Comparison of ENCODE assay signal across 18 cellular contexts in the genomic region with DNA sequence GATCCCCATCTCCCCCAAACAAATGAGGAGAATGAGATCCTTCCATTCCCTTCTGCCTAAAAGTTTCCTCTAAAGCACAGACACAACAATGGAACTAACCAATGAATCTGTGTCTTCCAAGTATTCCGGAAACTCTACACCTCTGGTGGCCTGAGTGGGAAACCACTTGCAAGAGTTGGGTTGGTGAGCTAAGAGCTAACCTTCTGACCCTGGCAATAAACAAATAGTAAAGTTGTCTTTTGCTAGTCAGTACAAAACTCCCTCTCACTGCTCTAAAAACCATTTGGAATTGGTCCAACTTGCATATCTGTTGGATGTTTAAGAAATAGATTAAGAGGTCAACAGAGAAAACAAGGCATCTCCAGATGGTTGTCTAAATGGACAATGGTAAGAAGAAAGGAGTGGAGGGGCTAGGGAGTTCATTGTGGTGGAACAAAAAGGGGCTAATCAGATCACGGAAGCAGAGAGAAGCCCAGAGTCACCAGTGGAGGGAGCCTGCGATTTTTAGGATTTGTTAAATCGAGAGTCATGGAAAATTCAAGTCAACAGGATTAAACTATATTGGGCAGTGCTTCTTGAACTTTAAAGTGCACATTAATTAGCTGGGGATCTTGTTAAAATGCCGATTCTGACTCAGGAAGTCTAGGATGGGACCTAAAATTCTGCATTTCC.
DNase-seq lines count a peak whose midpoint lies in the region; ATAC-seq, FAIRE-seq and TF ChIP-seq lines count a peak whose summit lies in the region.
"Had no signal": no experiment of that assay in that cellular context is flagged by ENCODE, and none has a peak within 500 bp of the region (broad histone marks: within the 10 kb centered on the region; RNA-seq: fewer than 3 reads in every experiment).

No MANE protein-coding gene starts in this region.

- peak; percentile 23; the same call in 1 of the 2 replicates for TF ChIP-seq CTCF in LNCAP (IDR thresholded peaks at IDR 0.05)
- peak in 2 of 3 experiments; percentile 15 to 51; a peak in 2 of 4 replicates for TF ChIP-seq CTCF in H1 (IDR thresholded peaks at IDR 0.05; ENCODE audit: control extremely low read depth in 1 of 3, insufficient read depth in 1 of 3, low read depth in 1 of 3, low read length in 3 of 3)
- no peak for TF ChIP-seq CTCF in nephron progenitor cell (IDR thresholded peaks at IDR 0.05)

- H3K9me3 Mint-ChIP-seq in nephron progenitor cell = peaks cover 4% of the 10 kb centered on the region
- no peaks in the 10 kb centered on the region for H3K9me3 Mint-ChIP-seq in activated naive CD4-positive, alpha-beta T cell treated with anti-CD3 and anti-CD28 coated beads, Interleukin-2, amount 50 U/mL, for 72 hours
- H3K9me3 Mint-ChIP-seq: CD4-positive, alpha-beta T cell; naive B cell; T-cell had no signal

- H3K4me3 Mint-ChIP-seq in nephron progenitor cell = peak overlapping the region; percentile 23
- H3K4me3 Mint-ChIP-seq: CD4-positive, alpha-beta T cell; T-cell had no signal

- no peak overlapping the region for H3K27ac Mint-ChIP-seq in nephron progenitor cell
- H3K27ac Mint-ChIP-seq in activated naive CD4-positive, alpha-beta T cell treated with anti-CD3 and anti-CD28 coated beads, Interleukin-2, amount 50 U/mL, for 72 hours = peak overlapping the region in 1 of 2 donors; percentile 17
- H3K27ac Mint-ChIP-seq: CD4-positive, alpha-beta T cell; naive B cell; T-cell had no signal

- H3K18ac ChIP-seq in H1 (ENCODE audit: extremely low read depth, low read length) = peak overlapping the region; percentile 71; the same call in 1 of the 2 replicates

- in situ Hi-C loops in GM23248 (cut with MboI) = no loop called here

- TF ChIP-seq POLR2A in H1 (IDR thresholded peaks at IDR 0.05; ENCODE audit: control extremely low read depth in 1 of 2, low read depth in 2 of 2, low read length in 2 of 2) = no peak

- no peak overlapping the region for H3K4ac ChIP-seq in H1 (replicated peaks; ENCODE audit: insufficient read length, low read depth, low read length)

- H3F3A ChIP-seq in GM23248 (ENCODE audit: insufficient read depth) = no peaks in the 10 kb centered on the region

- H3K9ac ChIP-seq in GM23248 (no peak overlapping the region), H1 (replicated peaks in 1 of 4; ENCODE audit: extremely low read depth in 1 of 4, low read depth in 3 of 4, low read length in 3 of 4) (no peak overlapping the region)

- H3K56ac ChIP-seq in H1 (replicated peaks; ENCODE audit: insufficient read length, low read depth, low read length) = no peak overlapping the region

- H2BK15ac ChIP-seq in H1 (ENCODE audit: low read length) = no peak overlapping the region

- H2AK5ac ChIP-seq in H1 (ENCODE audit: low read depth, low read length) = no peak overlapping the region

- no peaks in the 10 kb centered on the region for H3K9me3 ChIP-seq in GM23248 (ENCODE audit: low read depth)
- H3K9me3 ChIP-seq in H1 (ENCODE audit: insufficient read depth in 2 of 2, low read depth in 1 of 2, low read length in 1 of 2) = no peaks in the 10 kb centered on the region
- H3K9me3 ChIP-seq: left lung, MG63, thyroid gland had no signal

- H3K27me3 ChIP-seq in GM23248 (replicated peaks; ENCODE audit: insufficient read depth) (no peaks in the 10 kb centered on the region), H1 (replicated peaks in 1 of 4; ENCODE audit: control insufficient read depth in 3 of 4, extremely low read depth in 1 of 4, insufficient read depth in 3 of 4, low read length in 3 of 4) (no peaks in the 10 kb centered on the region)
- H3K27me3 ChIP-seq: left lung, MG63, thyroid gland had no signal

- H2BK12ac ChIP-seq in H1 (ENCODE audit: low read depth, low read length) = 0 out of 2 replicates have a peak overlapping the region, but pooled peaks have one; percentile 5

- peak; percentile 48 for FAIRE-seq in H1 (lab: Jason Lieb, UNC)
- FAIRE-seq: GM12891 had no signal

- H3K79me2 ChIP-seq in GM23248 (ENCODE audit: insufficient read depth) = no peaks in the 10 kb centered on the region
- H3K79me2 ChIP-seq in H1 (ENCODE audit: control insufficient read depth in 1 of 2, insufficient read depth in 2 of 2, low read length in 2 of 2) = no peaks in the 10 kb centered on the region

- H4K5ac ChIP-seq in H1 (ENCODE audit: insufficient read length, low read depth, low read length) = no peak overlapping the region

- ATAC-seq in HG02938 (IDR thresholded peaks at IDR 0.05; ENCODE audit: unreplicated experiment) = no peak
- no peak for ATAC-seq in activated naive CD4-positive, alpha-beta T cell treated with anti-CD3 and anti-CD28 coated beads, Interleukin-2, amount 50 U/mL, for 72 hours
- ATAC-seq: activated CD4-positive, CD25-positive, alpha-beta regulatory T cell treated with anti-CD3 and anti-CD28 coated beads, Interleukin-2, amount 50 U/mL, for 24 hours; left lung; T-cell had no signal

- H3K79me1 ChIP-seq in H1 (ENCODE audit: low read depth, low read length) = no peaks in the 10 kb centered on the region

- H3K27ac ChIP-seq in GM23248 (no peak overlapping the region), H1 (ENCODE audit: low read depth, low read length) (no peak overlapping the region)
- H3K27ac ChIP-seq: left lung, thyroid gland had no signal

- 76 to 80% methylated on average over 5 of the region's 5 CpGs for WGBS in GM23248 (ENCODE audit: low coverage in 1 of 2, low lambda C conversion rate in 2 of 2, missing lambda C conversion rate in 2 of 2), 2 experiments
- 82% methylated on average over 5 of the region's 5 CpGs; no CpG with 5 or more reads in 1 of the 2 experiments for WGBS in H1 (ENCODE audit: extremely low coverage in 1 of 2, insufficient coverage in 1 of 2, insufficient read length in 1 of 2, insufficient replicate concordance in 2 of 2, low coverage in 1 of 2, low lambda C conversion rate in 2 of 2, missing lambda C conversion rate in 1 of 2), 2 experiments

- no peak overlapping the region for H3K23ac ChIP-seq in H1 (ENCODE audit: insufficient read length)

- H3K4me2 ChIP-seq in GM23248 (ENCODE audit: unreplicated experiment) (no peak overlapping the region), H1 (ENCODE audit: insufficient read depth in 1 of 2, low read depth in 2 of 2, low read length in 2 of 2) (no peak overlapping the region)

- CTCF ChIA-PET in H1 (lab: Charles Lee; ENCODE audit: partially characterized antibody) = interaction anchor here (0.6 to 2.5 kb wide), 17 partner anchors 10 to 239 kb away, joined by 3 to 9 read pairs (median 3); no protein-coding TSS in a partner anchor

- no peak overlapping the region for H3K14ac ChIP-seq in H1 (ENCODE audit: insufficient read length)

- peaks cover 4% of the 10 kb centered on the region for H3K36me3 Mint-ChIP-seq in nephron progenitor cell (ENCODE audit: low read depth)
- no peaks in the 10 kb centered on the region for H3K36me3 Mint-ChIP-seq in activated naive CD4-positive, alpha-beta T cell treated with anti-CD3 and anti-CD28 coated beads, Interleukin-2, amount 50 U/mL, for 72 hours
- H3K36me3 Mint-ChIP-seq: naive B cell, T-cell had no signal

- H2AFZ ChIP-seq in GM23248 = no peak overlapping the region
- H2AFZ ChIP-seq in H1 (ENCODE audit: low read length) = no peak overlapping the region

- peaks cover 41% of the 10 kb centered on the region for H3K4me1 Mint-ChIP-seq in nephron progenitor cell
- H3K4me1 Mint-ChIP-seq: T-cell had no signal

- H4K20me1 ChIP-seq in GM23248 (ENCODE audit: insufficient read depth) (no peaks in the 10 kb centered on the region), H1 (replicated peaks in 1 of 2; ENCODE audit: control insufficient read depth in 1 of 2, insufficient read depth in 2 of 2, low read length in 2 of 2) (no peaks in the 10 kb centered on the region)

- DNase-seq in GM23248 = peak; percentile 22
- DNase-seq in H1 (ENCODE audit: low read depth in 1 of 2, low spot score in 2 of 2) = no peak
- no peak for DNase-seq in nephron progenitor cell
- no peak for DNase-seq in NCI-H345 treated with DMSO at 0.1 percent for 48 hours (lab: John Stamatoyannopoulos, UW; ENCODE audit: unreplicated experiment)
- no peak for DNase-seq in activated naive CD4-positive, alpha-beta T cell treated with anti-CD3 and anti-CD28 coated beads, Interleukin-2, amount 50 U/mL, for 72 hours (ENCODE audit: low spot score in 2 of 2)
- DNase-seq: activated T-cell treated with anti-CD3 and anti-CD28 coated beads for 4 hours; CD4-positive, alpha-beta T cell; hippocampal formation; left lung; naive B cell; stimulated activated CD8-positive, alpha-beta memory T cell treated with anti-CD3 and anti-CD28 coated beads, Interleukin-4, amount 100 ng/mL, for 48 hours; T-cell; thyroid gland had no signal

- H4K91ac ChIP-seq in H1 (replicated peaks; ENCODE audit: insufficient read length, low read length) = no peak overlapping the region

- H3K23me2 ChIP-seq in H1 (ENCODE audit: low read depth, low read length) = no peaks in the 10 kb centered on the region

- POLR2A ChIA-PET in H1 (lab: Charles Lee; ENCODE audit: partially characterized antibody) = interaction anchor here (0.6 to 1.0 kb wide), 2 partner anchors 14 to 18 kb away, joined by 3 read pairs; no protein-coding TSS in a partner anchor

- peaks cover 5% of the 10 kb centered on the region; the same call in 1 of the 2 replicates for H3K4me1 ChIP-seq in GM23248 (ENCODE audit: insufficient read depth)
- H3K4me1 ChIP-seq in H1 (replicated peaks in 1 of 4; ENCODE audit: control insufficient read depth in 3 of 4, insufficient read depth in 4 of 4, low read length in 3 of 4) = peaks cover 0 to 14% (median 10%) of the 10 kb centered on the region in 4 experiments
- H3K4me1 ChIP-seq: left lung, thyroid gland had no signal

- H4K8ac ChIP-seq in H1 (ENCODE audit: extremely low read depth, insufficient read depth, low read length) = no peak overlapping the region

- H3K4me3 ChIP-seq in GM23248 (no peak overlapping the region), H1 (ENCODE audit: extremely low read depth in 1 of 4, insufficient read depth in 2 of 4, low read depth in 3 of 4, low read length in 4 of 4) (no peak overlapping the region)
- H3K4me3 ChIP-seq: left lung, MG63, thyroid gland had no signal

- H3K9me2 ChIP-seq in GM23248 (ENCODE audit: insufficient read depth) = no peaks in the 10 kb centered on the region

- no peaks in the 10 kb centered on the region for H3K36me3 ChIP-seq in GM23248 (ENCODE audit: low read depth)
- H3K36me3 ChIP-seq in H1 (ENCODE audit: control insufficient read depth in 2 of 4, insufficient read depth in 4 of 4, low read length in 3 of 4) = no peaks in the 10 kb centered on the region
- H3K36me3 ChIP-seq: left lung, MG63, thyroid gland had no signal

- no peak overlapping the region for H2BK120ac ChIP-seq in H1 (replicated peaks; ENCODE audit: low read depth, low read length)

- no peak for TF ChIP-seq EP300 in H1 (IDR thresholded peaks at IDR 0.05; ENCODE audit: borderline replicate concordance in 1 of 2, low read depth in 2 of 2, low read length in 2 of 2)

- 0 out of 2 replicates have a peak overlapping the region, but pooled peaks have one; percentile 41 for H2BK20ac ChIP-seq in H1 (ENCODE audit: low read length)

- H2BK5ac ChIP-seq in H1 (ENCODE audit: low read depth, low read length) = no peak overlapping the region

- TF ChIP-seq RAD21 in H1 (IDR thresholded peaks at IDR 0.05 in 1 of 2, conservative IDR thresholded peaks at IDR 0.05 in 1 of 2; ENCODE audit: low read depth in 2 of 2, low read length in 2 of 2) = peak; percentile 41 to 59; a peak in 3 of 4 replicates

- H3K27me3 Mint-ChIP-seq in nephron progenitor cell (ENCODE audit: low read depth, poor library complexity) = peaks cover 10% of the 10 kb centered on the region
